In genomic region chr5:39080597-39081204, GRCh38 we compare ENCODE assay signal across 8 cellular contexts. TPM values are rescaled to one million over a fixed set of nuclear protein-coding genes. Genes with fewer than 3 reads are reported as not detected.
DNase-seq lines count a peak whose midpoint lies in the region; ATAC-seq and TF ChIP-seq lines count a peak whose summit lies in the region.

No MANE protein-coding gene starts in this region.

- H3K27ac Mint-ChIP-seq in endodermal cell: no peak overlapping the region

- no peaks in the 10 kb centered on the region for H3K36me3 Mint-ChIP-seq in endodermal cell (ENCODE audit: low read depth)

- no peak overlapping the region for H3K4me3 ChIP-seq in AG04450 (ENCODE audit: low read depth, low read length)
- no peak overlapping the region for H3K4me3 ChIP-seq in Jurkat, Clone E6-1 (ENCODE audit: low read length)
- peak overlapping the region in 1 of 2 experiments; percentile 28; a peak in 1 of 4 replicates for H3K4me3 ChIP-seq in SK-N-SH (ENCODE audit: low read depth in 2 of 2, low read length in 1 of 2)
- no peak overlapping the region for H3K4me3 ChIP-seq in endodermal cell (ENCODE audit: low read length)
- no peak overlapping the region for H3K4me3 ChIP-seq in lower lobe of right lung
- H3K4me3 ChIP-seq in upper lobe of right lung: no peak overlapping the region

- H3K4me1 ChIP-seq in SK-N-SH (ENCODE audit: control insufficient read depth in 1 of 2, insufficient read depth in 2 of 2, low read depth in 1 of 2, low read length in 1 of 2): peaks cover 0 to 4% of the 10 kb centered on the region in 2 experiments; a peak in 2 of 4 replicates
- H3K4me1 ChIP-seq in endodermal cell (ENCODE audit: control insufficient read depth, insufficient read depth, low read length): no peaks in the 10 kb centered on the region
- H3K4me1 ChIP-seq in lower lobe of right lung: peaks cover 27% of the 10 kb centered on the region
- peaks cover 11% of the 10 kb centered on the region for H3K4me1 ChIP-seq in upper lobe of right lung

- H2AFZ ChIP-seq in SK-N-SH (ENCODE audit: low read depth): no peak overlapping the region

- intact Hi-C loops in lower lobe of right lung (cut with DNase I) (loop anchor here (10.0 kb wide), 1 partner anchor 86 kb away; no protein-coding TSS in a partner anchor), upper lobe of right lung (cut with DNase I) (loop anchor here (10.0 kb wide), 1 partner anchor 86 kb away; no protein-coding TSS in a partner anchor)

- H3K4me2 ChIP-seq in SK-N-SH: no peak overlapping the region

- peak; percentile 91 to 94 for ATAC-seq in lower lobe of right lung
- peak; percentile 99 for ATAC-seq in upper lobe of right lung

- H3K9ac ChIP-seq in SK-N-SH: no peak overlapping the region
- no peak overlapping the region for H3K9ac ChIP-seq in endodermal cell (ENCODE audit: extremely low read depth, low read length, poor library complexity, severe bottlenecking)

- H4K20me1 ChIP-seq in SK-N-SH (ENCODE audit: insufficient read depth): no peaks in the 10 kb centered on the region

- H3K36me3 ChIP-seq in SK-N-SH (replicated peaks in 1 of 2; ENCODE audit: control insufficient read depth in 1 of 2, insufficient read depth in 2 of 2, low read length in 1 of 2): peaks cover 0 to 3% of the 10 kb centered on the region in 2 experiments
- no peaks in the 10 kb centered on the region for H3K36me3 ChIP-seq in endodermal cell (ENCODE audit: control insufficient read depth, insufficient read depth, low read length)
- no peaks in the 10 kb centered on the region for H3K36me3 ChIP-seq in lower lobe of right lung
- no peaks in the 10 kb centered on the region for H3K36me3 ChIP-seq in upper lobe of right lung

- CTCF ChIA-PET in AG04450 (lab: Charles Lee) (interaction anchor here (0.6 to 2.8 kb wide), 59 partner anchors 9 to 698 kb away, joined by 3 to 55 read pairs (median 4); no protein-coding TSS in a partner anchor), GM10248 (lab: Yijun Ruan, JAX) (interaction anchor here (0.7 to 3.6 kb wide), 25 partner anchors 8 to 646 kb away, joined by 3 to 26 read pairs (median 4); no protein-coding TSS in a partner anchor), SK-N-SH (lab: Yijun Ruan, JAX) (interaction anchor here (0.6 to 3.1 kb wide), 35 partner anchors 8 to 872 kb away, joined by 3 to 21 read pairs (median 5); no protein-coding TSS in a partner anchor)

- H3K9me3 Mint-ChIP-seq in endodermal cell: no peaks in the 10 kb centered on the region

- no peak for TF ChIP-seq EP300 in SK-N-SH (IDR thresholded peaks at IDR 0.05; ENCODE audit: borderline replicate concordance in 1 of 2, low read depth in 1 of 2, low read length in 1 of 2)

- H3K4me1 Mint-ChIP-seq in endodermal cell: no peaks in the 10 kb centered on the region

- TF ChIP-seq CTCF in AG04450 (IDR thresholded peaks at IDR 0.05; ENCODE audit: low read depth, low read length) (peak; percentile 84), GM10248 (IDR thresholded peaks at IDR 0.05; ENCODE audit: control extremely low read depth, extremely low read depth, low read depth, missing control alignments) (peak; percentile 59), SK-N-SH (IDR thresholded peaks at IDR 0.05) (peak; percentile 79), endodermal cell (conservative IDR thresholded peaks at IDR 0.05) (peak; percentile 93), lower lobe of right lung (IDR thresholded peaks at IDR 0.05) (peak; percentile 84), upper lobe of right lung (IDR thresholded peaks at IDR 0.05) (peak; percentile 86)

- WGBS in SK-N-SH (ENCODE audit: low lambda C conversion rate): 4% methylated on average over 3 of the region's 3 CpGs
- WGBS in endodermal cell (ENCODE audit: insufficient coverage in 1 of 2, insufficient read length in 1 of 2), 2 experiments: 22 to 33% methylated on average over 1 to 3 of the region's 3 CpGs

- H3K27me3 Mint-ChIP-seq in endodermal cell (ENCODE audit: insufficient read depth): no peaks in the 10 kb centered on the region

- H3K27me3 ChIP-seq in AG04450 (ENCODE audit: control insufficient read depth, insufficient read depth, low read length): no peaks in the 10 kb centered on the region
- H3K27me3 ChIP-seq in SK-N-SH (ENCODE audit: insufficient read depth): no peaks in the 10 kb centered on the region; the same call in 1 of the 2 replicates
- no peaks in the 10 kb centered on the region for H3K27me3 ChIP-seq in endodermal cell (ENCODE audit: control insufficient read depth, insufficient read depth, low read length, poor library complexity, severe bottlenecking)
- H3K27me3 ChIP-seq in lower lobe of right lung (ENCODE audit: low read depth): no peaks in the 10 kb centered on the region
- H3K27me3 ChIP-seq in upper lobe of right lung: peaks cover 5% of the 10 kb centered on the region

- H3K27ac ChIP-seq in AG04450 (ENCODE audit: low read depth, low read length) (no peak overlapping the region), SK-N-SH (ENCODE audit: low read depth in 2 of 2, low read length in 1 of 2) (no peak overlapping the region), endodermal cell (ENCODE audit: low read depth, low read length) (no peak overlapping the region), lower lobe of right lung (no peak overlapping the region), upper lobe of right lung (no peak overlapping the region)

- H3F3A ChIP-seq in SK-N-SH (replicated peaks; ENCODE audit: insufficient read depth): peaks cover 19% of the 10 kb centered on the region

- no peaks in the 10 kb centered on the region for H3K9me3 ChIP-seq in AG04450 (ENCODE audit: control insufficient read depth, insufficient read depth, low read length)
- H3K9me3 ChIP-seq in SK-N-SH: no peaks in the 10 kb centered on the region
- no peaks in the 10 kb centered on the region for H3K9me3 ChIP-seq in endodermal cell (ENCODE audit: control insufficient read depth, low read length)
- no peaks in the 10 kb centered on the region for H3K9me3 ChIP-seq in lower lobe of right lung
- H3K9me3 ChIP-seq in upper lobe of right lung: no peaks in the 10 kb centered on the region

- DNase-seq in AG04450 (ENCODE audit: low read depth, low spot score): peak; percentile 47
- peak; percentile 40 for DNase-seq in GM10248 (ENCODE audit: extremely low spot score)
- peak; percentile 22 for DNase-seq in Jurkat, Clone E6-1 (ENCODE audit: low read depth, low spot score)
- peak; percentile 63 for DNase-seq in SK-N-SH
- DNase-seq in endodermal cell: peak; percentile 72
- DNase-seq in lower lobe of right lung: no peak
- DNase-seq in upper lobe of right lung: no peak
- DNase-seq in 8988T: no peak

- no peaks in the 10 kb centered on the region; the same call in 1 of the 2 replicates for H3K9me2 ChIP-seq in SK-N-SH

- H3K4me3 Mint-ChIP-seq in endodermal cell: no peak overlapping the region

- POLR2A ChIA-PET in AG04450 (lab: Yijun Ruan, JAX) (interaction anchor here (0.6 kb wide), 2 partner anchors 20 to 316 kb away, joined by 3 read pairs; no protein-coding TSS in a partner anchor), GM10248 (lab: Yijun Ruan, JAX) (no interaction called here), SK-N-SH (lab: Yijun Ruan, JAX) (no interaction called here)

- TF ChIP-seq RAD21 in SK-N-SH (IDR thresholded peaks at IDR 0.05; ENCODE audit: low read length): peak; percentile 77

- H3K79me2 ChIP-seq in SK-N-SH (ENCODE audit: insufficient read depth): no peaks in the 10 kb centered on the region; the same call in 1 of the 2 replicates

TF ChIP-seq in SK-N-SH, 30 proteins besides CTCF, POLR2A, EP300 and RAD21:
- TF ChIP-seq RFX5 (IDR thresholded peaks at IDR 0.05; ENCODE audit: low read length): no peak
- TF ChIP-seq SMC3 (IDR thresholded peaks at IDR 0.05; ENCODE audit: low read depth, low read length): peak; percentile 69
- TF ChIP-seq JUND (IDR thresholded peaks at IDR 0.05): no peak

RNA-seq across cellular contexts. Expression of gene RICTOR, which starts 6.5 kb away (rescaled TPM):
- polyA plus RNA-seq in AG04450 (2011; rRNA removed) (9.9 and 15.6 TPM in 2 replicates), SK-N-SH (2012; rRNA removed) (1.6 and 2.6 TPM in 2 replicates)
- polyA minus RNA-seq in AG04450 (2011; rRNA and poly(A)+ RNA removed): 34.3 and 65.9 TPM in 2 replicates
- polyA plus RNA-seq in Jurkat, Clone E6-1 (2012; ENCODE audit: insufficient read depth, insufficient read length): 6.5 TPM
- 1.8 and 1.9 TPM in 2 replicates for polyA plus RNA-seq in SK-N-SH (2012; cell fraction: cytosol; rRNA removed)
- polyA plus RNA-seq in SK-N-SH (2012; cell fraction: nucleus; rRNA removed): 3.3 and 9.0 TPM in 2 replicates
- total RNA-seq in endodermal cell (10 to 100 TPM; 27.6 to 31.8 TPM), lower lobe of right lung (52.1 TPM), upper lobe of right lung (51.1 TPM)
- 13.3 TPM for polyA plus RNA-seq in endodermal cell (2013, experiment 1 of 2)
- polyA plus RNA-seq in endodermal cell (2013, experiment 2 of 2): 13.6 TPM

Comparison
In these comparisons a context has a peak if more than half of its experiments do, and no peak if none do; other contexts are left out.
1. DNase-seq: peak in AG04450 (single experiment), GM10248 (single experiment), Jurkat, Clone E6-1 (single experiment), SK-N-SH (single experiment) and endodermal cell (single experiment); none in lower lobe of right lung (single experiment), upper lobe of right lung (single experiment) and 8988T (single experiment).
2. Peak in every context shown above with its lines, with median percentiles within 50 percentile points of each other: CTCF ChIP-seq.